Comparison of ENCODE assay signal across 29 cellular contexts in the genomic region with DNA sequence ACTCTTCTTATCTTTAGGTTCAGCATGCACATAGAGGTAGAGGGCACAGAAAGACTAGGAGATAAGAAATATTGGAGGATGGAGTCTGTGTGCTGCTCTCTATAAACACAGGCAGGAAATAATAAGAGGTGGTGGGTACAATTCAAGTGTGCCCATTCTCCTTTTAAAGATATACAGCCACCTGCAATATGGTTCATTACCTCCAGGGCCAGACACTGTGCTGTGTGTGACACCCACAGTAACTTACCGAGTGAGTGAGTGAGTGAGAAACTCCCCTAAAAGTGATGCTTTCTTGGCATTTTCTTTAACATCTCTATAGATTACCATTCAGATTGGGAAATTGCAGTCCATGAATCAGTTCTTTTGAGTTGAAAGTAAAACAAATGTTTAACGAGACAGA.
"Had no signal": no experiment of that assay in that cellular context is flagged by ENCODE, and none has a peak within 500 bp of the region (broad histone marks: within the 10 kb centered on the region; RNA-seq: fewer than 3 reads in every experiment).

No MANE protein-coding gene starts in this region.

- H3K36me3 ChIP-seq: left lung, lower lobe of right lung, pancreas, prostate gland, sigmoid colon, spleen, suprapubic skin, thoracic aorta, tibial artery, uterus had no signal

- H3K36me3 Mint-ChIP-seq: immature natural killer cell; naive thymus-derived CD8-positive, alpha-beta T cell; stimulated activated effector memory CD8-positive, alpha-beta T cell treated with anti-CD3 and anti-CD28 coated beads, Interleukin-12 subunit alpha, Interleukin-12 subunit beta, amount 100 ng/mL, for 72 hours; type B pancreatic cell had no signal

- H3K27ac Mint-ChIP-seq: immature natural killer cell; naive thymus-derived CD8-positive, alpha-beta T cell; nephron; stimulated activated effector memory CD8-positive, alpha-beta T cell treated with anti-CD3 and anti-CD28 coated beads, Interleukin-12 subunit alpha, Interleukin-12 subunit beta, amount 100 ng/mL, for 72 hours; stimulated activated naive CD8-positive, alpha-beta T cell treated with anti-CD3 and anti-CD28 coated beads, Interleukin-15, Interleukin-2, amounts not matched to agents 100 ng/mL and 50 ng/mL, for 24 hours; type B pancreatic cell had no signal

- H3K27me3 ChIP-seq: pancreas, sigmoid colon, uterus had no signal

- DNase-seq: hypothalamus; immature natural killer cell; kidney; left colon; left lung; lower lobe of right lung; mammary epithelial cell; mesenchymal stem cell; naive thymus-derived CD8-positive, alpha-beta T cell; nucleus accumbens; pancreas; posterior cingulate gyrus; retina; right cardiac atrium; sigmoid colon; small intestine; spleen; stimulated activated CD4-positive, alpha-beta T cell treated with anti-CD3 and anti-CD28 coated beads, Interleukin-4, amount 100 ng/mL, for 24 hours; stimulated activated naive CD4-positive, alpha-beta T cell; tibial artery; uterus had no signal

- H3K4me3 Mint-ChIP-seq: immature natural killer cell; naive thymus-derived CD8-positive, alpha-beta T cell; nephron; neural crest cell; stimulated activated effector memory CD8-positive, alpha-beta T cell treated with anti-CD3 and anti-CD28 coated beads, Interleukin-12 subunit alpha, Interleukin-12 subunit beta, amount 100 ng/mL, for 72 hours; stimulated activated naive CD8-positive, alpha-beta T cell treated with anti-CD3 and anti-CD28 coated beads, Interleukin-15, Interleukin-2, amounts not matched to agents 100 ng/mL and 50 ng/mL, for 24 hours; type B pancreatic cell had no signal

- H3K4me1 Mint-ChIP-seq: immature natural killer cell; stimulated activated effector memory CD8-positive, alpha-beta T cell treated with anti-CD3 and anti-CD28 coated beads, Interleukin-12 subunit alpha, Interleukin-12 subunit beta, amount 100 ng/mL, for 72 hours had no signal

- H3K4me3 ChIP-seq: left lung, lower lobe of right lung, pancreas, prostate gland, sigmoid colon, spleen, suprapubic skin, thoracic aorta, tibial artery, uterus had no signal

- H3K9me3 Mint-ChIP-seq: nephron; neural crest cell; stimulated activated naive CD8-positive, alpha-beta T cell treated with anti-CD3 and anti-CD28 coated beads, Interleukin-15, Interleukin-2, amounts not matched to agents 100 ng/mL and 50 ng/mL, for 24 hours; type B pancreatic cell had no signal

- ATAC-seq: left colon; left lung; lower lobe of right lung; naive thymus-derived CD8-positive, alpha-beta T cell; pancreas; right cardiac atrium; stimulated activated effector memory CD8-positive, alpha-beta T cell treated with anti-CD3 and anti-CD28 coated beads, Interleukin-12 subunit alpha, Interleukin-12 subunit beta, amount 100 ng/mL, for 72 hours had no signal
